9 cellular contexts compared by ENCODE assay signal in genomic region chr20:25310921-25311728, GRCh38.
DNase-seq lines count a peak whose midpoint lies in the region; ATAC-seq and TF ChIP-seq lines count a peak whose summit lies in the region.
"Had no signal": no experiment of that assay in that cellular context is flagged by ENCODE, and none has a peak within 500 bp of the region (broad histone marks: within the 10 kb centered on the region; RNA-seq: fewer than 3 reads in every experiment).

No MANE protein-coding gene starts in this region.

- H3K27me3 ChIP-seq in cardiac muscle cell (no peaks in the 10 kb centered on the region), spleen (replicated peaks in 1 of 7) (no peaks in the 10 kb centered on the region)

- ATAC-seq in GM19467 (IDR thresholded peaks at IDR 0.05; ENCODE audit: unreplicated experiment) (no peak), HG02763 (IDR thresholded peaks at IDR 0.05; ENCODE audit: unreplicated experiment) (no peak)

- in situ Hi-C loops in GM13977 (cut with MboI; ENCODE audit: low pct_unique_long_range_greater_than_20kb, low sequenced_read_pairs, unreplicated experiment), result no loop called here

- peaks cover 15% of the 10 kb centered on the region for H3K4me1 ChIP-seq in cardiac muscle cell (ENCODE audit: low read depth)
- peaks cover 8 to 51% (median 22%) of the 10 kb centered on the region in 6 donors for H3K4me1 ChIP-seq in spleen

- DNase-seq in GM13977 (ENCODE audit: low spot score) (peak; percentile 22), cardiac muscle cell (ENCODE audit: low read depth in 1 of 2, low spot score in 1 of 2) (peak; percentile 40 to 53), spleen (peak; percentile 38), KG1 (lab: John Stamatoyannopoulos, UW) (no peak)
- no peak for DNase-seq in stimulated activated naive CD4-positive, alpha-beta T cell treated with Interleukin-2 at 50 U/mL for 16 hours (lab: John Stamatoyannopoulos, UW)

- peak overlapping the region; percentile 53 for H3K27ac ChIP-seq in cardiac muscle cell
- peak overlapping the region; percentile 60 to 86 (median 76) for H3K27ac ChIP-seq in spleen
- H3K27ac ChIP-seq: SK-N-MC had no signal

- TF ChIP-seq POLR2A in spleen (IDR thresholded peaks at IDR 0.05), result no peak

- TF ChIP-seq CTCF in GM13977 (IDR thresholded peaks at IDR 0.05; ENCODE audit: extremely low read depth, insufficient read depth, missing control alignments) (no peak), WI38 (IDR thresholded peaks at IDR 0.05; ENCODE audit: low read depth, low read length) (no peak), cardiac muscle cell (IDR thresholded peaks at IDR 0.05; ENCODE audit: low read depth, low read length) (no peak), spleen (IDR thresholded peaks at IDR 0.05 in 8 of 11, conservative IDR thresholded peaks at IDR 0.05 in 3 of 11) (no peak)

- no peaks in the 10 kb centered on the region for H3K9me3 ChIP-seq in cardiac muscle cell (ENCODE audit: low read depth)
- no peaks in the 10 kb centered on the region for H3K9me3 ChIP-seq in spleen

- H3K36me3 ChIP-seq in cardiac muscle cell (peaks cover 9% of the 10 kb centered on the region), spleen (peaks cover 0 to 53% (median 5%) of the 10 kb centered on the region in 6 donors)

- intact Hi-C loops in spleen (cut with DNase I; ENCODE audit: low total_unique reads), result loop anchor here (10.0 kb wide), 1 partner anchor 74 kb away; no protein-coding TSS in a partner anchor

- WGBS in spleen, 5 donors, result 61 to 75% (median 66%) methylated on average over 6 of the region's 6 CpGs

- H3K4me3 ChIP-seq in WI38 (ENCODE audit: low read depth, low read length) (peak overlapping the region; percentile 43), cardiac muscle cell (no peak overlapping the region), spleen (peak overlapping the region in 5 of 8 donors; percentile 5 to 52 (median 7))
- H3K4me3 ChIP-seq: SK-N-MC had no signal

Comparison
In these comparisons a context has a peak if more than half of its experiments do, and no peak if none do; other contexts are left out.
1. DNase-seq: peak in GM13977 (single experiment), cardiac muscle cell (2 of 2) and spleen (single experiment); none in KG1 (single experiment) and stimulated activated naive CD4-positive, alpha-beta T cell treated with Interleukin-2 at 50 U/mL for 16 hours (single experiment).